In the genomic region with DNA sequence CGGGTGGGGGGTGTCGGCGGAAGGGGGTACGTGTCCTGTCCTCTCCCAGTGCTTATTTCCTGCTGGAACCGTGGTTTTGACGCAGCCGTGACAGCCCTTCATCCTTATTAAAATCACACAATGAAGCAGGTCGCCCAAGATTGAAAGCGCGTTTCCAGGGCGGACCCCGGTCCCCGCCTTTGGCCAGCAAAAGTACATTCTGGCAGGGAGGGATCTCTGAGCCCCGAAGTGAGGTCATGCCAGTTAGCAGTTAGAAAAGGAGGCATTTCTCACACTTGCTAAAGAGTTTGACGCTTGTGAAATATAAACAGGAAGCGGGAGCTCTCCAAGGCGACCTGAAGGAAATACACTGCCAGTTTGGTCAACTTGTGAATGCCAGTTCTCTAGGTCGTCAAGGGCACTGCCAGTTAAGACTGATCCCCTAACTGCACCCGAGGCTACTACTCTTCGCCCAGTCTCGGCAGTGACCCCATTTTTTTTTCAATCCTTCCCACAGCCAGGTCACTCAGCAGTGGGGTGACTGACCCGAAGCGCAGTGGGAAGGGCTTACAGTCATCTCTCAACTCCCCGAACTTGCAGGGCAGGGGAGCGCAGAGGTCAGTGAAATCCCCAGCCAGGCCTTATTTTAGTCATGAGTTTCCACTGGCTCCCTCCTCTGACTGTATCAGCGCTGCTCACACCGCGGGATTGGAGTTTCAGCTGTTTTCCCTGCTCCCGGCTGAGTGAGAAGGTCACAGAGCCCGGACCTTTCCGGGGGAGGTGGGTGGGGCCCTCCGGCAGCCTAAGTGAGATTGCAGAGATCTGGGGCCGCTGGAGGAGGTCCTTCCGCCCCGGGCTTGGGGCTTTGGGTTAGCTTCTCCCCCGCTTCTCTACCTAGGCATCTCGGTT, we compare ENCODE assay signal across 8 cellular contexts. TPM values are rescaled to one million over a fixed set of nuclear protein-coding genes. Genes with fewer than 3 reads are reported as not detected.
DNase-seq lines count a peak whose midpoint lies in the region; ATAC-seq and TF ChIP-seq lines count a peak whose summit lies in the region.

No MANE protein-coding gene starts in this region.

- H3K4me3 ChIP-seq in SJSA1, result peak overlapping the region; percentile 79

- DNase-seq in AG09319 (ENCODE audit: extremely low read depth, low read depth) (no peak), SJSA1 (ENCODE audit: low read depth in 1 of 2, low spot score in 2 of 2) (peak; percentile 64 to 76), left cardiac atrium (peak; percentile 93), posterior vena cava (ENCODE audit: low spot score) (peak; percentile 97), KG1 (lab: John Stamatoyannopoulos, UW) (no peak)

- 7 to 12% (median 9%) methylated on average over 37 of the region's 37 CpGs for WGBS in adipose tissue, 3 donors

- intact Hi-C loops in left cardiac atrium (cut with DNase I), result loop anchor here (1.0 to 10.0 kb wide), 2 partner anchors 102 to 255 kb away; no protein-coding TSS in a partner anchor
- intact Hi-C loops in posterior vena cava (cut with DNase I), result loop anchor here in 1 of 2 donors (5.0 kb wide), 2 partner anchors 50 to 150 kb away; no protein-coding TSS in a partner anchor

- peak; percentile 24 for TF ChIP-seq CTCF in AG09319 (IDR thresholded peaks at IDR 0.05; ENCODE audit: low read depth, low read length)

- no peaks in the 10 kb centered on the region for H3K27me3 ChIP-seq in SJSA1 (replicated peaks)

- no peaks in the 10 kb centered on the region for H3K9me3 ChIP-seq in SJSA1 (replicated peaks)

- ATAC-seq in HG03280 (IDR thresholded peaks at IDR 0.05; ENCODE audit: unreplicated experiment), result peak; percentile 30
- ATAC-seq in left cardiac atrium, result peak; percentile 36 to 47

- H3K36me3 ChIP-seq in SJSA1, result peaks cover 23% of the 10 kb centered on the region

- H3K4me1 ChIP-seq in SJSA1 (replicated peaks), result peaks cover 43% of the 10 kb centered on the region

- H3K27ac ChIP-seq in SJSA1, result peak overlapping the region; percentile 94
- peak overlapping the region; percentile 99 for H3K27ac ChIP-seq in adipose tissue (ENCODE audit: low read depth, low read length)

- peak; percentile 57 for TF ChIP-seq POLR2A in GM19099 (IDR thresholded peaks at IDR 0.05; ENCODE audit: extremely low read depth, insufficient read length, low read depth)

RNA-seq across cellular contexts. Expression of a gene that starts 2.0 kb away (rescaled TPM):
- 6.3 and 8.4 TPM in 2 replicates for total RNA-seq in SJSA1 (2014; rRNA removed; shearing (Covaris generic))
- polyA plus RNA-seq in adipose tissue, result 100 to 1,000 TPM in 1 of 3 donors, 10 to 100 TPM in 2; 39.0 to 138 (median 80.4) TPM
- total RNA-seq in left cardiac atrium (10 to 100 TPM; 31.1 to 85.6 TPM), posterior vena cava (10 to 100 TPM; 87.8 to 89.9 TPM)

Comparison
In these comparisons a context has a peak if more than half of its experiments do, and no peak if none do; other contexts are left out.
1. DNase-seq: peak in SJSA1 (2 of 2), left cardiac atrium (single experiment) and posterior vena cava (single experiment); none in AG09319 (single experiment) and KG1 (single experiment).